7 cellular contexts compared by ENCODE assay signal in genomic region chr6:170213637-170214018, GRCh38.
DNase-seq lines count a peak whose midpoint lies in the region; ATAC-seq, FAIRE-seq and TF ChIP-seq lines count a peak whose summit lies in the region.
"Not testable (repeated sequence)": the region's sequence is repeated elsewhere in the genome, so short reads cannot be mapped to it uniquely, and the experiment has no call there.

No MANE protein-coding gene starts in this region.

- CTCF ChIA-PET in K562 (lab: Yijun Ruan, JAX; ENCODE audit: low intra/inter-chr PET ratio), result not testable (repeated sequence)

- BruUV-seq in K562 (replicated peaks; lab: Mats Ljungman, UMichigan), result not testable (repeated sequence)

- not testable (repeated sequence) for H3K9me3 ChIP-seq in K562 (replicated peaks; ENCODE audit: control insufficient read depth, insufficient read depth, low read depth, low read length); vagina

- H2AFZ ChIP-seq in K562 (ENCODE audit: low read depth, low read length), result not testable (repeated sequence)

- 72% methylated on average over 12 of the region's 19 CpGs for WGBS in K562 (ENCODE audit: insufficient coverage, low coverage, missing lambda C conversion rate)

- TF ChIP-seq CTCF in K562 (IDR thresholded peaks at IDR 0.05 in 2 of 3, conservative IDR thresholded peaks at IDR 0.05 in 1 of 3; ENCODE audit: insufficient read depth in 2 of 3, low read depth in 1 of 3, low read length in 3 of 3); endothelial cell (IDR thresholded peaks at IDR 0.05; ENCODE audit: unreplicated experiment); progenitor cell of endocrine pancreas (IDR thresholded peaks at IDR 0.05; ENCODE audit: unreplicated experiment); vagina (IDR thresholded peaks at IDR 0.05): not testable (repeated sequence)

- not testable (repeated sequence) for H3K9ac ChIP-seq in K562 (ENCODE audit: insufficient read depth in 1 of 2, low read depth in 2 of 2, low read length in 2 of 2)

- H3K27ac ChIP-seq in K562 (ENCODE audit: extremely low read depth, low read depth, low read length); vagina: not testable (repeated sequence)

- not testable (repeated sequence) for ATAC-seq in K562

- H3K27me3 Mint-ChIP-seq in activated CD4-positive, alpha-beta T cell treated with anti-CD3 and anti-CD28 coated beads, Interleukin-2, amount 10 ng/mL, durations not matched to agents 24 days and 14 days; endothelial cell (ENCODE audit: unreplicated experiment): not testable (repeated sequence)
- peaks cover 23% of the 10 kb centered on the region for H3K27me3 Mint-ChIP-seq in progenitor cell of endocrine pancreas

- not testable (repeated sequence) for H4K20me1 ChIP-seq in K562 (replicated peaks; ENCODE audit: control insufficient read depth, insufficient read depth, low read length)

- not testable (repeated sequence) for H3K4me3 Mint-ChIP-seq in activated CD4-positive, alpha-beta T cell treated with anti-CD3 and anti-CD28 coated beads, Interleukin-2, amount 10 ng/mL, durations not matched to agents 24 days and 14 days; progenitor cell of endocrine pancreas (ENCODE audit: low read depth)
- H3K4me3 Mint-ChIP-seq in endothelial cell (ENCODE audit: unreplicated experiment), result peak overlapping the region; percentile 37

- TF ChIP-seq POLR2A in K562 (conservative IDR thresholded peaks at IDR 0.05); vagina (IDR thresholded peaks at IDR 0.05): not testable (repeated sequence)

- not testable (repeated sequence) for H3K4me1 Mint-ChIP-seq in activated CD4-positive, alpha-beta T cell treated with anti-CD3 and anti-CD28 coated beads, Interleukin-2, amount 10 ng/mL, durations not matched to agents 24 days and 14 days; endothelial cell (ENCODE audit: unreplicated experiment); progenitor cell of endocrine pancreas (ENCODE audit: low read depth)

- peaks cover 29 to 40% of the 10 kb centered on the region in 2 experiments; a peak in 4 of 5 replicates for H3K27me3 ChIP-seq in K562 (ENCODE audit: control insufficient read depth in 2 of 2, insufficient read depth in 2 of 2, low read length in 2 of 2)
- not testable (repeated sequence) for H3K27me3 ChIP-seq in vagina

- FAIRE-seq in K562 (lab: Jason Lieb, UNC), result not testable (repeated sequence)

- H3K27ac Mint-ChIP-seq in activated CD4-positive, alpha-beta T cell treated with anti-CD3 and anti-CD28 coated beads, Interleukin-2, amount 10 ng/mL, durations not matched to agents 24 days and 14 days; endothelial cell (ENCODE audit: unreplicated experiment): not testable (repeated sequence)
- peak overlapping the region; percentile 18 for H3K27ac Mint-ChIP-seq in progenitor cell of endocrine pancreas

- H3K79me2 ChIP-seq in K562 (ENCODE audit: control insufficient read depth, insufficient read depth, low read length), result not testable (repeated sequence)

- TF ChIP-seq EP300 in K562 (IDR thresholded peaks at IDR 0.05; ENCODE audit: low read length), result not testable (repeated sequence)

- in situ Hi-C loops in K562 (cut with MboI), result not testable (repeated sequence)

- intact Hi-C loops in activated CD4-positive, alpha-beta T cell treated with anti-CD3 and anti-CD28 coated beads, Interleukin-2, amount 10 ng/mL, durations not matched to agents 24 days and 14 days (cut with micrococcal nuclease); K562 (cut with micrococcal nuclease); vagina (cut with DNase I): not testable (repeated sequence)

- not testable (repeated sequence) for H3K4me1 ChIP-seq in K562 (replicated peaks in 1 of 2; ENCODE audit: control insufficient read depth in 2 of 2, insufficient read depth in 2 of 2, low read length in 2 of 2); vagina

- H3K36me3 ChIP-seq in K562 (ENCODE audit: control insufficient read depth, insufficient read depth, low read length); vagina: not testable (repeated sequence)

- H3K9me1 ChIP-seq in K562 (ENCODE audit: control insufficient read depth, insufficient read depth, low read length), result not testable (repeated sequence)

- POLR2A ChIA-PET in K562 (lab: Yijun Ruan, JAX), result not testable (repeated sequence)

- H3K36me3 Mint-ChIP-seq in activated CD4-positive, alpha-beta T cell treated with anti-CD3 and anti-CD28 coated beads, Interleukin-2, amount 10 ng/mL, durations not matched to agents 24 days and 14 days (ENCODE audit: low read depth); endothelial cell (ENCODE audit: low read depth, unreplicated experiment); progenitor cell of endocrine pancreas (ENCODE audit: insufficient read depth): not testable (repeated sequence)

- not testable (repeated sequence) for TF ChIP-seq RAD21 in K562 (CRISPR knock-in tag; conservative IDR thresholded peaks at IDR 0.05 in 1 of 2, IDR thresholded peaks at IDR 0.05 in 1 of 2)

- H3K9me3 Mint-ChIP-seq in activated CD4-positive, alpha-beta T cell treated with anti-CD3 and anti-CD28 coated beads, Interleukin-2, amount 10 ng/mL, durations not matched to agents 24 days and 14 days; endothelial cell (ENCODE audit: unreplicated experiment); progenitor cell of endocrine pancreas (ENCODE audit: low read depth): not testable (repeated sequence)

- H3K4me3 ChIP-seq in K562, vagina: not testable (repeated sequence)

- peak; percentile 44 for DNase-seq in activated CD4-positive, alpha-beta T cell treated with anti-CD3 and anti-CD28 coated beads, Interleukin-2, amount 10 ng/mL, durations not matched to agents 24 days and 14 days
- peak; percentile 32 for DNase-seq in activated CD8-positive, alpha-beta memory T cell treated with anti-CD3 and anti-CD28 coated beads for 24 hours
- not testable (repeated sequence) for DNase-seq in K562 (ENCODE audit: extremely low read depth in 1 of 4, low spot score in 3 of 4); progenitor cell of endocrine pancreas (ENCODE audit: low spot score, unreplicated experiment)
- DNase-seq in endothelial cell (ENCODE audit: low spot score), result peak; percentile 0
- DNase-seq in mucosa of gallbladder (ENCODE audit: low spot score), result peak; percentile 3
- peak; percentile 55 to 67 for DNase-seq in vagina (ENCODE audit: extremely low spot score in 2 of 2)

- not testable (repeated sequence) for H3K4me2 ChIP-seq in K562 (ENCODE audit: insufficient read depth, low read length)

TF ChIP-seq in K562, 482 proteins besides CTCF, POLR2A, EP300 and RAD21:
- TF ChIP-seq ZNF263 (CRISPR knock-in tag; IDR thresholded peaks at IDR 0.05; ENCODE audit: borderline replicate concordance), result 0 out of 2 replicates have a peak, but pooled peaks have one; percentile 34
